ENCODE assay signal across 1 cellular context in genomic region chr4:61853041-61853440, GRCh38.
TF ChIP-seq lines count a peak whose summit lies in the region.

No MANE protein-coding gene starts in this region.

TF ChIP-seq in H1, 55 proteins besides CTCF, POLR2A, EP300 and RAD21:
- TF ChIP-seq GTF2F1 (IDR thresholded peaks at IDR 0.05; ENCODE audit: borderline replicate concordance, low read depth, low read length): no peak
- no peak for TF ChIP-seq SIN3A (conservative IDR thresholded peaks at IDR 0.05 in 1 of 2, IDR thresholded peaks at IDR 0.05 in 1 of 2; ENCODE audit: low read depth in 1 of 2, low read length in 2 of 2)
- TF ChIP-seq TAF7 (optimal IDR thresholded peaks at IDR 0.05; ENCODE audit: borderline replicate concordance, low read depth, low read length): no peak
- TF ChIP-seq SAP30 (IDR thresholded peaks at IDR 0.05; ENCODE audit: insufficient read depth, insufficient replicate concordance, low read length): no peak
- peak; percentile 38 for TF ChIP-seq ASH2L (IDR thresholded peaks at IDR 0.05; ENCODE audit: low read length)
- no peak for TF ChIP-seq RBBP5 (IDR thresholded peaks at IDR 0.05; ENCODE audit: borderline replicate concordance, low read depth, low read length)
- TF ChIP-seq SP1 (IDR thresholded peaks at IDR 0.05; ENCODE audit: low read depth, low read length): 0 out of 2 replicates have a peak, but pooled peaks have one; percentile 40
- TF ChIP-seq FOSL1 (IDR thresholded peaks at IDR 0.05; ENCODE audit: insufficient read depth, low read depth, low read length): no peak
- 0 out of 2 replicates have a peak, but pooled peaks have one; percentile 8 for TF ChIP-seq CREB1 (IDR thresholded peaks at IDR 0.05)
- peak; percentile 73 for TF ChIP-seq TEAD4 (IDR thresholded peaks at IDR 0.05; ENCODE audit: low read depth, low read length)
- TF ChIP-seq POU5F1 (IDR thresholded peaks at IDR 0.05; ENCODE audit: low read depth, low read length): peak; percentile 91
- peak in 1 of 2 experiments; percentile 44; a peak in 1 of 4 replicates for TF ChIP-seq HDAC2 (IDR thresholded peaks at IDR 0.05; ENCODE audit: borderline replicate concordance in 1 of 2, low read depth in 2 of 2, low read length in 2 of 2)
- peak; percentile 74; the same call in 1 of the 2 replicates for TF ChIP-seq TCF12 (IDR thresholded peaks at IDR 0.05; ENCODE audit: low read depth, low read length)
- no peak for TF ChIP-seq RNF2 (IDR thresholded peaks at IDR 0.05; ENCODE audit: borderline replicate concordance, low read depth, low read length, missing control alignments, poor library complexity, severe bottlenecking)
- no peak for TF ChIP-seq CBX8 (IDR thresholded peaks at IDR 0.05; ENCODE audit: borderline replicate concordance, low read depth, low read length)
- peak; percentile 62 for TF ChIP-seq CHD7 (IDR thresholded peaks at IDR 0.05; ENCODE audit: insufficient replicate concordance, low read length)
TF ChIP-seq in H1: peak in this region for 8.
